1 cellular context compared by ENCODE assay signal in the genomic region with DNA sequence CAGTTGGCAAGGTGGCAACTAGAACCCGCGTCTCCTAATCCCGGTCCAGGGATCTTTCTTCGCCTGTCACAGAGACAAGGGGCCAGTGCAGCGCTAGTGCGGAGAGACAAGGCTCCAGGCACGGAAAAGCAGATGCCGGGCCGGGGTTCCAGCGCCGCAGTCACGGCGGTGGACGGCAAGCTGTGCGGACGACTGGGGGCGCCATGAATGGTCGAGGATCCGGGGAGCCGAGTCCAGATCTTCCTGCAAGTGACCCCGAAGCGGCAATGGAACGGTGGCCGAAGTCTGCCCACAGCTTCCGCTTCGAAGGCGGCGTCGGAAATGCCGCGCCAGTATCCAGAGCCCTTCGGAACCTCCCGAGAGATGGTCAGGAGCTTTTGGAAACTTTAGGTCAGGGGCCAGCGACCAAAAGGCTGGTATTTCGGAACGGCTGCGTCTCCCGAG.
TF ChIP-seq lines count a peak whose summit lies in the region.

No MANE protein-coding gene starts in this region.

TF ChIP-seq in HEK293, 187 proteins besides CTCF, POLR2A, EP300 and RAD21 (continued from another document):
- TF ChIP-seq KLF17 (tag by site-specific recombination; IDR thresholded peaks at IDR 0.05) = no peak
- TF ChIP-seq ZNF510 (tag by site-specific recombination; IDR thresholded peaks at IDR 0.05; ENCODE audit: insufficient replicate concordance) = no peak
- TF ChIP-seq, protein P1, sequence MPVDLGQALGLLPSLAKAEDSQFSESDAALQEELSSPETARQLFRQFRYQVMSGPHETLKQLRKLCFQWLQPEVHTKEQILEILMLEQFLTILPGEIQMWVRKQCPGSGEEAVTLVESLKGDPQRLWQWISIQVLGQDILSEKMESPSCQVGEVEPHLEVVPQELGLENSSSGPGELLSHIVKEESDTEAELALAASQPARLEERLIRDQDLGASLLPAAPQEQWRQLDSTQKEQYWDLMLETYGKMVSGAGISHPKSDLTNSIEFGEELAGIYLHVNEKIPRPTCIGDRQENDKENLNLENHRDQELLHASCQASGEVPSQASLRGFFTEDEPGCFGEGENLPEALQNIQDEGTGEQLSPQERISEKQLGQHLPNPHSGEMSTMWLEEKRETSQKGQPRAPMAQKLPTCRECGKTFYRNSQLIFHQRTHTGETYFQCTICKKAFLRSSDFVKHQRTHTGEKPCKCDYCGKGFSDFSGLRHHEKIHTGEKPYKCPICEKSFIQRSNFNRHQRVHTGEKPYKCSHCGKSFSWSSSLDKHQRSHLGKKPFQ (tag by site-specific recombination; IDR thresholded peaks at IDR 0.05) = no peak
- no peak for TF ChIP-seq ZNF175 (tag by site-specific recombination; IDR thresholded peaks at IDR 0.05)
- no peak for TF ChIP-seq KLF10 (tag by site-specific recombination; IDR thresholded peaks at IDR 0.05)
- TF ChIP-seq ZSCAN4 (tag by site-specific recombination; IDR thresholded peaks at IDR 0.05) = no peak
- no peak for TF ChIP-seq ZNF416 (tag by site-specific recombination; IDR thresholded peaks at IDR 0.05)
- TF ChIP-seq ZNF639 (tag by site-specific recombination; IDR thresholded peaks at IDR 0.05) = no peak
- no peak for TF ChIP-seq ZNF221 (tag by site-specific recombination; IDR thresholded peaks at IDR 0.05; ENCODE audit: borderline replicate concordance)
- no peak for TF ChIP-seq ZFHX2 (tag by site-specific recombination; conservative IDR thresholded peaks at IDR 0.05)
- no peak for TF ChIP-seq ZFP3 (tag by site-specific recombination; IDR thresholded peaks at IDR 0.05; ENCODE audit: low read depth)
- TF ChIP-seq ZNF169 (tag by site-specific recombination; IDR thresholded peaks at IDR 0.05) = no peak
- TF ChIP-seq ZNF548 (tag by site-specific recombination; IDR thresholded peaks at IDR 0.05) = no peak
- TF ChIP-seq ZNF354C (tag by site-specific recombination; IDR thresholded peaks at IDR 0.05; ENCODE audit: borderline replicate concordance, low read depth) = no peak
- no peak; the same call in 1 of the 2 replicates for TF ChIP-seq TRIM28 (IDR thresholded peaks at IDR 0.05; ENCODE audit: borderline replicate concordance, low read length)
- TF ChIP-seq ZNF394 (tag by site-specific recombination; IDR thresholded peaks at IDR 0.05; ENCODE audit: borderline replicate concordance) = peak; percentile 28
- no peak for TF ChIP-seq ZNF341 (tag by site-specific recombination; IDR thresholded peaks at IDR 0.05; ENCODE audit: low read depth)
- no peak for TF ChIP-seq PRDM2 (tag by site-specific recombination; IDR thresholded peaks at IDR 0.05; ENCODE audit: borderline replicate concordance)
- no peak for TF ChIP-seq ZNF555 (tag by site-specific recombination; conservative IDR thresholded peaks at IDR 0.05)
- peak; percentile 28; the same call in 1 of the 2 replicates for TF ChIP-seq ZNF600 (tag by site-specific recombination; IDR thresholded peaks at IDR 0.05)
- no peak for TF ChIP-seq MZF1 (tag by site-specific recombination; IDR thresholded peaks at IDR 0.05; ENCODE audit: borderline replicate concordance)
- TF ChIP-seq ZNF138 (tag by site-specific recombination; IDR thresholded peaks at IDR 0.05; ENCODE audit: borderline replicate concordance) = no peak
- TF ChIP-seq PRDM4 (tag by site-specific recombination; IDR thresholded peaks at IDR 0.05) = peak; percentile 56
- TF ChIP-seq ZNF280D (tag by site-specific recombination; IDR thresholded peaks at IDR 0.05) = no peak
- no peak for TF ChIP-seq REPIN1 (tag by site-specific recombination; IDR thresholded peaks at IDR 0.05; ENCODE audit: low read depth)
- 0 out of 2 replicates have a peak, but pooled peaks have one; percentile 51 for TF ChIP-seq YY2 (tag by site-specific recombination; IDR thresholded peaks at IDR 0.05)
- peak; percentile 78; the same call in 1 of the 2 replicates for TF ChIP-seq SCRT2 (tag by site-specific recombination; IDR thresholded peaks at IDR 0.05)
- 0 out of 2 replicates have a peak, but pooled peaks have one; percentile 64 for TF ChIP-seq HIC1 (tag by site-specific recombination; IDR thresholded peaks at IDR 0.05)
- no peak for TF ChIP-seq ZNF398 (tag by site-specific recombination; IDR thresholded peaks at IDR 0.05)
- peak; percentile 81; the same call in 1 of the 2 replicates for TF ChIP-seq ZNF335 (tag by site-specific recombination; conservative IDR thresholded peaks at IDR 0.05)
- TF ChIP-seq ZNF391 (tag by site-specific recombination; IDR thresholded peaks at IDR 0.05; ENCODE audit: borderline replicate concordance, low read depth) = no peak
